In genomic region chr17:62477718-62478401, GRCh38 we compare ENCODE assay signal across 8 cellular contexts. TPM values are rescaled to one million over a fixed set of nuclear protein-coding genes. Genes with fewer than 3 reads are reported as not detected.
DNase-seq lines count a peak whose midpoint lies in the region; ATAC-seq, FAIRE-seq and TF ChIP-seq lines count a peak whose summit lies in the region.
"Not testable (repeated sequence)": the region's sequence is repeated elsewhere in the genome, so short reads cannot be mapped to it uniquely, and the experiment has no call there.

No MANE protein-coding gene starts in this region.

- H2AFZ ChIP-seq in hepatocyte = peak overlapping the region; percentile 78

- 5% methylated on average over 31 of the region's 59 CpGs for WGBS in hepatocyte (ENCODE audit: low lambda C conversion rate, missing lambda C conversion rate)
- WGBS in pancreas, 2 donors = 1 to 2% methylated on average over 34 to 59 of the region's 59 CpGs

- intact Hi-C loops in pancreas (cut with DNase I); tibial artery (cut with DNase I; ENCODE audit: low total_unique reads): not testable (repeated sequence)

- H3K27ac Mint-ChIP-seq in HFFc6 = peak overlapping the region; percentile 74

- H3K4me3 Mint-ChIP-seq in HFFc6 = peak overlapping the region; percentile 86

- H3K79me2 ChIP-seq in hepatocyte = peaks cover 47% of the 10 kb centered on the region

- FAIRE-seq in pancreas (lab: Jason Lieb, UNC) = not testable (repeated sequence)

- H3K4me1 ChIP-seq in hepatocyte (ENCODE audit: insufficient read depth) = not testable (repeated sequence)
- peaks cover 7 to 13% (median 10%) of the 10 kb centered on the region in 3 donors for H3K4me1 ChIP-seq in pancreas
- peaks cover 0 to 40% (median 15%) of the 10 kb centered on the region in 4 donors for H3K4me1 ChIP-seq in tibial artery

- in situ Hi-C loops in GM13976 (cut with MboI; ENCODE audit: low sequenced_read_pairs, unreplicated experiment); brain microvascular endothelial cell (cut with HindIII; ENCODE audit: low pct_ligation_motif_present, low sequenced_read_pairs): not testable (repeated sequence)

- H3K4me1 Mint-ChIP-seq in HFFc6 (ENCODE audit: low read depth) = peaks cover 20% of the 10 kb centered on the region

- not testable (repeated sequence) for TF ChIP-seq CTCF in GM13976 (IDR thresholded peaks at IDR 0.05; ENCODE audit: borderline replicate concordance, control extremely low read depth, extremely low read depth, insufficient read depth, missing control alignments); HFFc6 (IDR thresholded peaks at IDR 0.05); brain microvascular endothelial cell (IDR thresholded peaks at IDR 0.05; ENCODE audit: low read depth, low read length, missing control alignments); hepatocyte (IDR thresholded peaks at IDR 0.05; ENCODE audit: poor library complexity); pancreas (IDR thresholded peaks at IDR 0.05); tibial artery (IDR thresholded peaks at IDR 0.05)

- H3K36me3 ChIP-seq in brain microvascular endothelial cell (replicated peaks); hepatocyte (replicated peaks; ENCODE audit: insufficient read depth, low read depth); pancreas: not testable (repeated sequence)
- H3K36me3 ChIP-seq in tibial artery = peaks cover 0 to 11% (median 0%) of the 10 kb centered on the region in 3 donors

- H4K20me1 ChIP-seq in hepatocyte (ENCODE audit: insufficient read depth, poor library complexity, severe bottlenecking) = peaks cover 21% of the 10 kb centered on the region

- peak overlapping the region; percentile 55 for H3K4me3 ChIP-seq in brain microvascular endothelial cell (ENCODE audit: low read depth, low read length)
- H3K4me3 ChIP-seq in hepatocyte = peak overlapping the region; percentile 58
- H3K4me3 ChIP-seq in pancreas = peak overlapping the region; percentile 42 to 72 (median 65)
- H3K4me3 ChIP-seq in tibial artery = peak overlapping the region; percentile 87 to 94

- not testable (repeated sequence) for H3K27me3 ChIP-seq in brain microvascular endothelial cell (replicated peaks); hepatocyte; pancreas; tibial artery

- peaks cover 11% of the 10 kb centered on the region for H3K36me3 Mint-ChIP-seq in HFFc6 (ENCODE audit: low read depth)

- DNase-seq in GM13976 (ENCODE audit: low spot score) (peak; percentile 37), LHCN-M2 (ENCODE audit: low read depth) (peak; percentile 7), hepatocyte (ENCODE audit: low spot score) (peak; percentile 57), pancreas (peak; percentile 31 to 76 (median 54)), tibial artery (peak; percentile 27 to 72)
- DNase-seq in HFFc6, brain microvascular endothelial cell: not testable (repeated sequence)

- H3K4me2 ChIP-seq in hepatocyte = peak overlapping the region; percentile 89

- peak; percentile 25 to 31 for ATAC-seq in activated CD4-positive, CD25-positive, alpha-beta regulatory T cell treated with anti-CD3 and anti-CD28 coated beads, Interleukin-2, amount 50 U/mL, for 24 hours
- peak; percentile 36 to 45 (median 43) for ATAC-seq in pancreas

- not testable (repeated sequence) for H3K27me3 Mint-ChIP-seq in HFFc6 (ENCODE audit: insufficient read depth)

- not testable (repeated sequence) for H3K9me2 ChIP-seq in hepatocyte (replicated peaks; ENCODE audit: insufficient read depth)

- H3K27ac ChIP-seq in brain microvascular endothelial cell (peak overlapping the region; percentile 12), hepatocyte (peak overlapping the region; percentile 98), pancreas (peak overlapping the region; percentile 42 to 87 (median 78)), tibial artery (peak overlapping the region; percentile 96 to 97)

- not testable (repeated sequence) for H3K9me3 Mint-ChIP-seq in HFFc6

- H3K9me3 ChIP-seq in hepatocyte (ENCODE audit: low read depth); pancreas; tibial artery: not testable (repeated sequence)

RNA-seq across cellular contexts. Expression of gene TLK2, which starts 0.8 kb away (rescaled TPM):
- 10 to 100 TPM; 29.0 to 40.9 (median 38.6) TPM for total RNA-seq in HFFc6 (2021; fragmentation: NEBNext Ultra II Directional; extraction: Animal tissue kit (Norgen Biotek cat#: 25700))
- total RNA-seq in LHCN-M2 (2014; rRNA removed) (38.3 and 38.7 TPM in 2 replicates), hepatocyte (32.5 and 44.7 TPM in 2 replicates), pancreas (10 to 100 TPM; 10.9 to 19.3 (median 13.6) TPM)
- 15.2 TPM for polyA plus RNA-seq in LHCN-M2 (2012)
- polyA plus RNA-seq in hepatocyte (19.4 and 22.7 TPM in 2 replicates), pancreas (1 to 10 TPM; 6.2 to 9.9 TPM)

RNA-seq across cellular contexts. Expression of gene METTL2A, which starts 54.2 kb away (rescaled TPM):
- total RNA-seq in HFFc6 (2021; fragmentation: NEBNext Ultra II Directional; extraction: Animal tissue kit (Norgen Biotek cat#: 25700)) = 10 to 100 TPM; 19.7 to 22.9 (median 21.1) TPM
- total RNA-seq in LHCN-M2 (2014; rRNA removed) (17.8 and 23.1 TPM in 2 replicates), hepatocyte (13.1 and 18.1 TPM in 2 replicates), pancreas (10 to 100 TPM in 1 of 6 donors, 1 to 10 TPM in 5; 4.6 to 11.0 (median 8.5) TPM)
- polyA plus RNA-seq in LHCN-M2 (2012) = 12.2 TPM
- polyA plus RNA-seq in hepatocyte (8.8 and 13.6 TPM in 2 replicates), pancreas (1 to 10 TPM; 4.0 to 4.9 TPM)

Comparison
In these comparisons a context has a peak if more than half of its experiments do, and no peak if none do; other contexts are left out.
1. H3K27ac ChIP-seq: peak in every context shown above with its lines; median percentile 98 in hepatocyte; 96 in tibial artery; 78 in pancreas; 12 in brain microvascular endothelial cell.